ENCODE assay signal across 13 cellular contexts in genomic region chr5:10479226-10479721, GRCh38. TPM values are rescaled to one million over a fixed set of nuclear protein-coding genes. Genes with fewer than 3 reads are reported as not detected.
DNase-seq lines count a peak whose midpoint lies in the region; ATAC-seq and TF ChIP-seq lines count a peak whose summit lies in the region.
"Had no signal": no experiment of that assay in that cellular context is flagged by ENCODE, and none has a peak within 500 bp of the region (broad histone marks: within the 10 kb centered on the region; RNA-seq: fewer than 3 reads in every experiment).

No MANE protein-coding gene starts in this region.

- no peaks in the 10 kb centered on the region for H3K27me3 ChIP-seq in trophoblast cell (ENCODE audit: insufficient read depth, low read length)
- H3K27me3 ChIP-seq: adrenal gland, BLaER1, pancreas had no signal

- no peak overlapping the region for H3K4me3 ChIP-seq in trophoblast cell (ENCODE audit: low read depth, low read length)
- H3K4me3 ChIP-seq: adrenal gland, BLaER1, pancreas had no signal

- H2BK12ac ChIP-seq in trophoblast cell (ENCODE audit: low read length), result no peak overlapping the region

- CTCF ChIA-PET in RWPE1 (lab: Yijun Ruan, JAX), result interaction anchor here (0.7 to 1.1 kb wide), 2 partner anchors 149 to 209 kb away, joined by 4 read pairs; no protein-coding TSS in a partner anchor

- no peak overlapping the region for H3K14ac ChIP-seq in trophoblast cell (ENCODE audit: low read length)

- peaks cover 10% of the 10 kb centered on the region for H3K9me3 ChIP-seq in trophoblast cell (ENCODE audit: insufficient read depth, low read depth, low read length)
- H3K9me3 ChIP-seq: adrenal gland, pancreas had no signal

- H2AK5ac ChIP-seq in trophoblast cell (ENCODE audit: low read length), result no peak overlapping the region

- POLR2A ChIA-PET in RWPE1 (lab: Yijun Ruan, JAX; ENCODE audit: low non-redundant PET), result interaction anchor here (0.6 kb wide), 1 partner anchor 228 kb away, joined by 3 read pairs; no protein-coding TSS in a partner anchor

- H3K4me1 ChIP-seq in trophoblast cell (ENCODE audit: control insufficient read depth in 1 of 2, insufficient read depth in 2 of 2, low read length in 2 of 2), result peaks cover 18 to 20% of the 10 kb centered on the region in 2 experiments
- H3K4me1 ChIP-seq: adrenal gland, pancreas had no signal

- H3K36me3 ChIP-seq in trophoblast cell (ENCODE audit: control insufficient read depth in 1 of 2, insufficient read depth in 2 of 2, low read length in 2 of 2), result no peaks in the 10 kb centered on the region
- H3K36me3 ChIP-seq: adrenal gland, BLaER1, pancreas had no signal

- no peak for TF ChIP-seq CTCF in RWPE1 (conservative IDR thresholded peaks at IDR 0.05; ENCODE audit: low read depth)

- H3K79me1 ChIP-seq in trophoblast cell (ENCODE audit: low read length), result peaks cover 3% of the 10 kb centered on the region

- DNase-seq in 8988T, result peak; percentile 82
- DNase-seq in HK-2 (ENCODE audit: unreplicated experiment), result peak; percentile 72
- DNase-seq in RWPE1 (ENCODE audit: low spot score), result peak; percentile 97
- peak; percentile 92 for DNase-seq in glomerular visceral epithelial cell (ENCODE audit: extremely low spot score)
- DNase-seq in trophoblast cell, result no peak
- DNase-seq: adrenal gland, KBM-7, pancreas had no signal

- no peak overlapping the region for H3K23ac ChIP-seq in trophoblast cell (ENCODE audit: low read length)

- no peak overlapping the region for H2BK5ac ChIP-seq in trophoblast cell (ENCODE audit: low read depth, low read length, poor library complexity)

- H4K12ac ChIP-seq in trophoblast cell (ENCODE audit: low read depth, low read length), result no peak overlapping the region

- H3K9ac ChIP-seq in trophoblast cell (ENCODE audit: low read length), result no peak overlapping the region
- H3K9ac ChIP-seq: BLaER1 had no signal

- H4K8ac ChIP-seq in trophoblast cell (ENCODE audit: low read depth, low read length), result no peak overlapping the region

- H3K27ac ChIP-seq in RWPE1 (peak overlapping the region; percentile 93), trophoblast cell (ENCODE audit: low read depth, low read length) (no peak overlapping the region)
- H3K27ac ChIP-seq: adrenal gland, BLaER1, pancreas had no signal

- H3K79me2 ChIP-seq in trophoblast cell (ENCODE audit: control insufficient read depth, insufficient read depth, low read length, poor library complexity), result no peaks in the 10 kb centered on the region

- H3K18ac ChIP-seq in trophoblast cell (ENCODE audit: low read length), result no peak overlapping the region

- no peak overlapping the region for H4K91ac ChIP-seq in trophoblast cell (ENCODE audit: low read depth, low read length)

- WGBS in trophoblast cell (ENCODE audit: extremely low coverage, insufficient coverage, insufficient read length), result no CpG with 5 or more reads among the region's 11 CpGs

- ATAC-seq in HG02884 (IDR thresholded peaks at IDR 0.05; ENCODE audit: unreplicated experiment) (no peak), GM19467 (IDR thresholded peaks at IDR 0.05; ENCODE audit: unreplicated experiment) (no peak), GM21526 (IDR thresholded peaks at IDR 0.05; ENCODE audit: low FRiP score, unreplicated experiment) (no peak)
- ATAC-seq: Panc1 had no signal

- H3K4me2 ChIP-seq in trophoblast cell (ENCODE audit: low read length), result no peak overlapping the region
- H3K4me2 ChIP-seq: BLaER1 had no signal

- no peak overlapping the region for H2BK120ac ChIP-seq in trophoblast cell (ENCODE audit: insufficient read depth, low read length, poor library complexity)

- no peak overlapping the region for H3K4ac ChIP-seq in trophoblast cell (ENCODE audit: low read depth, low read length)

- H2AFZ ChIP-seq in trophoblast cell (ENCODE audit: insufficient read depth, low read length, poor library complexity), result no peak overlapping the region

RNA-seq across cellular contexts. Expression of gene ROPN1L, which starts 37.6 kb away (rescaled TPM):
- polyA plus RNA-seq in trophoblast cell (2013), result 0.17 and 0.19 TPM in 2 replicates

Comparison
In these comparisons a context has a peak if more than half of its experiments do, and no peak if none do; other contexts are left out.
1. DNase-seq: peak in 8988T (single experiment), HK-2 (single experiment), RWPE1 (single experiment) and glomerular visceral epithelial cell (single experiment); none in trophoblast cell (0 of 2).